ENCODE assay signal across 18 cellular contexts in the genomic region with DNA sequence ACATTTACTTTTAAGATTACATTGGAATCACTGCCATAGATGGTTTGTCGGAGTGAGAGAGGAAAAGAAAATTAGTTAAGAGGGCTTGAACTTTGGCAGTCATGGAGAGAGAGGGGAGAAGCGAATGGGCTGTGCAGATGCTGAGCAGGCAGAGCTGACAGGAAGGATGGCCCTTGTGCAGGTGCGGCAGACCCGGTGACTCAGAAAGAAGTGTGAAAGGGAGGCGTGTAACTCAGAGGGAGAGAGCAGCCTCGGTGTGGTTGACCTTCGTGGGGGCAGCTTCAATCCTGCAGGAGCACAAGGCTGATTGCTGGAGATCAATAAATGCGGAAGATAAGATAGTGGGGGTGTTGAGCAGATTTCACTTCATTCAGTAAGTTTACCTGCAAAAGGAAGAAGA.
DNase-seq lines count a peak whose midpoint lies in the region; ATAC-seq and TF ChIP-seq lines count a peak whose summit lies in the region.
"Had no signal": no experiment of that assay in that cellular context is flagged by ENCODE, and none has a peak within 500 bp of the region (broad histone marks: within the 10 kb centered on the region; RNA-seq: fewer than 3 reads in every experiment).

No MANE protein-coding gene starts in this region.

- H3K27ac Mint-ChIP-seq in GM23338 (no peak overlapping the region), type B pancreatic cell (no peak overlapping the region)
- H3K27ac Mint-ChIP-seq in activated CD4-positive, alpha-beta memory T cell treated with anti-CD3 and anti-CD28 coated beads, Interleukin-2, amount 10 ng/mL, durations not matched to agents 7 days and 5 days, result no peak overlapping the region
- H3K27ac Mint-ChIP-seq: brain; stimulated activated naive B cell treated with anti-CD40 and anti-IgM and Interleukin-4, amounts not matched to agents 10 μg/mL and 1 μg/mL and 100 μg/mL, for 72 hours had no signal

- H3K9me3 Mint-ChIP-seq in GM23338, result no peaks in the 10 kb centered on the region
- no peaks in the 10 kb centered on the region for H3K9me3 Mint-ChIP-seq in activated CD4-positive, alpha-beta memory T cell treated with anti-CD3 and anti-CD28 coated beads, Interleukin-2, amount 10 ng/mL, durations not matched to agents 7 days and 5 days
- no peaks in the 10 kb centered on the region for H3K9me3 Mint-ChIP-seq in type B pancreatic cell
- H3K9me3 Mint-ChIP-seq: stimulated activated naive B cell treated with anti-CD40 and anti-IgM and Interleukin-4, amounts not matched to agents 10 μg/mL and 1 μg/mL and 100 μg/mL, for 72 hours had no signal

- POLR2A ChIA-PET in activated CD4-positive, alpha-beta memory T cell treated with anti-CD3 and anti-CD28 coated beads, Interleukin-2, amount 10 ng/mL, durations not matched to agents 7 days and 5 days (lab: Charles Lee), result no interaction called here

- H3K4me2 ChIP-seq in GM23338, result no peak overlapping the region
- H3K4me2 ChIP-seq: A549 had no signal

- TF ChIP-seq CTCF in GM23338 (conservative IDR thresholded peaks at IDR 0.05; ENCODE audit: low read depth in 2 of 2) (no peak), epithelial cell of esophagus (IDR thresholded peaks at IDR 0.05; ENCODE audit: insufficient read depth, low read depth, low read length, missing control alignments) (no peak), type B pancreatic cell (conservative IDR thresholded peaks at IDR 0.05) (no peak)

- H3K36me3 Mint-ChIP-seq in GM23338 (ENCODE audit: low read depth) (no peaks in the 10 kb centered on the region), type B pancreatic cell (no peaks in the 10 kb centered on the region)
- no peaks in the 10 kb centered on the region for H3K36me3 Mint-ChIP-seq in activated CD4-positive, alpha-beta memory T cell treated with anti-CD3 and anti-CD28 coated beads, Interleukin-2, amount 10 ng/mL, durations not matched to agents 7 days and 5 days (ENCODE audit: low read depth)
- H3K36me3 Mint-ChIP-seq: brain; stimulated activated naive B cell treated with anti-CD40 and anti-IgM and Interleukin-4, amounts not matched to agents 10 μg/mL and 1 μg/mL and 100 μg/mL, for 72 hours had no signal

- no peaks in the 10 kb centered on the region for H3F3A ChIP-seq in GM23338 (replicated peaks; ENCODE audit: low read depth)

- H3K4me3 Mint-ChIP-seq in GM23338 (no peak overlapping the region), type B pancreatic cell (no peak overlapping the region)
- H3K4me3 Mint-ChIP-seq in activated CD4-positive, alpha-beta memory T cell treated with anti-CD3 and anti-CD28 coated beads, Interleukin-2, amount 10 ng/mL, durations not matched to agents 7 days and 5 days, result no peak overlapping the region
- H3K4me3 Mint-ChIP-seq: brain; stimulated activated naive B cell treated with anti-CD40 and anti-IgM and Interleukin-4, amounts not matched to agents 10 μg/mL and 1 μg/mL and 100 μg/mL, for 72 hours had no signal

- no peaks in the 10 kb centered on the region for H3K79me2 ChIP-seq in GM23338 (replicated peaks; ENCODE audit: insufficient read depth)

- no peak overlapping the region for H3K4me3 ChIP-seq in GM23338
- no peak overlapping the region for H3K4me3 ChIP-seq in epithelial cell of esophagus (ENCODE audit: low read length)
- H3K4me3 ChIP-seq: A549, dorsolateral prefrontal cortex, heart right ventricle, SJCRH30 had no signal

- no peak overlapping the region for H3K27ac ChIP-seq in GM23338 (ENCODE audit: low read depth)
- H3K27ac ChIP-seq: A549, dorsolateral prefrontal cortex, heart right ventricle, HL-60, SJCRH30 had no signal

- no peaks in the 10 kb centered on the region for H3K36me3 ChIP-seq in GM23338 (ENCODE audit: insufficient read depth)
- H3K36me3 ChIP-seq: heart right ventricle, SJCRH30 had no signal

- no peak overlapping the region for H2AFZ ChIP-seq in GM23338

- peak; percentile 77 to 79 for ATAC-seq in activated CD4-positive, CD25-positive, alpha-beta regulatory T cell treated with anti-CD3 and anti-CD28 coated beads, Interleukin-2, amount 50 U/mL, for 24 hours
- no peak; the same call in 2 of the 3 replicates for ATAC-seq in GM23338
- ATAC-seq: A549; heart right ventricle; left cardiac atrium; stimulated activated naive B cell treated with anti-CD40 and anti-IgM and Interleukin-4, amounts not matched to agents 10 μg/mL and 1 μg/mL and 100 μg/mL, for 72 hours had no signal

- DNase-seq in activated CD4-positive, CD25-positive, alpha-beta regulatory T cell treated with anti-CD3 and anti-CD28 coated beads, Interleukin-2, amount 50 U/mL, for 72 hours, result no peak
- DNase-seq in GM23338 (ENCODE audit: low spot score) (peak; percentile 6), epithelial cell of esophagus (ENCODE audit: low read depth) (peak; percentile 5), NCI-H226 (no peak), ureter (ENCODE audit: low spot score) (no peak), type B pancreatic cell (ENCODE audit: extremely low spot score, unreplicated experiment) (no peak)
- peak; percentile 58 for DNase-seq in activated CD4-positive, alpha-beta memory T cell treated with anti-CD3 and anti-CD28 coated beads, Interleukin-2, amount 10 ng/mL, durations not matched to agents 7 days and 5 days
- DNase-seq: dorsolateral prefrontal cortex; heart right ventricle; left cardiac atrium; NCI-H2227 treated with DMSO at 0.1 percent for 48 hours; SJCRH30; stimulated activated naive B cell treated with anti-CD40 and anti-IgM and Interleukin-4, amounts not matched to agents 10 μg/mL and 1 μg/mL and 100 μg/mL, for 72 hours; trophoblast cell had no signal

- CTCF ChIA-PET in activated CD4-positive, alpha-beta memory T cell treated with anti-CD3 and anti-CD28 coated beads, Interleukin-2, amount 10 ng/mL, durations not matched to agents 7 days and 5 days (lab: Charles Lee), result interaction anchor here (1.8 kb wide), 1 partner anchor 551 kb away, joined by 4 read pairs; no protein-coding TSS in a partner anchor

- H3K4me1 ChIP-seq in GM23338 (ENCODE audit: insufficient read depth), result no peaks in the 10 kb centered on the region
- H3K4me1 ChIP-seq: A549, SJCRH30 had no signal

- no peaks in the 10 kb centered on the region for H3K27me3 ChIP-seq in GM23338 (ENCODE audit: insufficient read depth)
- H3K27me3 ChIP-seq: SJCRH30 had no signal

- H3K27me3 Mint-ChIP-seq in GM23338 (ENCODE audit: insufficient read depth, low read depth, poor library complexity) (peaks cover 3% of the 10 kb centered on the region), type B pancreatic cell (no peaks in the 10 kb centered on the region)
- no peaks in the 10 kb centered on the region for H3K27me3 Mint-ChIP-seq in activated CD4-positive, alpha-beta memory T cell treated with anti-CD3 and anti-CD28 coated beads, Interleukin-2, amount 10 ng/mL, durations not matched to agents 7 days and 5 days

- H4K20me1 ChIP-seq in GM23338 (replicated peaks; ENCODE audit: insufficient read depth), result no peaks in the 10 kb centered on the region

- H3K4me1 Mint-ChIP-seq in GM23338 (peaks cover 8% of the 10 kb centered on the region), type B pancreatic cell (ENCODE audit: unreplicated experiment) (no peaks in the 10 kb centered on the region)
- H3K4me1 Mint-ChIP-seq in activated CD4-positive, alpha-beta memory T cell treated with anti-CD3 and anti-CD28 coated beads, Interleukin-2, amount 10 ng/mL, durations not matched to agents 7 days and 5 days, result peaks cover 51% of the 10 kb centered on the region
- H3K4me1 Mint-ChIP-seq: stimulated activated naive B cell treated with anti-CD40 and anti-IgM and Interleukin-4, amounts not matched to agents 10 μg/mL and 1 μg/mL and 100 μg/mL, for 72 hours had no signal

- H3K9me2 ChIP-seq in GM23338 (ENCODE audit: insufficient read depth), result no peaks in the 10 kb centered on the region

TF ChIP-seq in GM23338, 12 proteins besides CTCF, POLR2A, EP300 and RAD21 (continues in another document):
- TF ChIP-seq POLR2AphosphoS5 (IDR thresholded peaks at IDR 0.05; ENCODE audit: low read depth) (no peak), STAT1 (IDR thresholded peaks at IDR 0.05; ENCODE audit: unreplicated experiment) (no peak), CREB1 (CRISPR knock-in tag; IDR thresholded peaks at IDR 0.05; ENCODE audit: low read depth) (no peak)

Comparison
In these comparisons a context has a peak if more than half of its experiments do, and no peak if none do; other contexts are left out.
1. DNase-seq: peak in GM23338 (single experiment), activated CD4-positive, alpha-beta memory T cell treated with anti-CD3 and anti-CD28 coated beads, Interleukin-2, amount 10 ng/mL, durations not matched to agents 7 days and 5 days (single experiment) and epithelial cell of esophagus (single experiment); none in activated CD4-positive, CD25-positive, alpha-beta regulatory T cell treated with anti-CD3 and anti-CD28 coated beads, Interleukin-2, amount 50 U/mL, for 72 hours (single experiment), NCI-H226 (single experiment), ureter (single experiment) and type B pancreatic cell (single experiment).